10 cellular contexts compared by ENCODE assay signal in the genomic region with DNA sequence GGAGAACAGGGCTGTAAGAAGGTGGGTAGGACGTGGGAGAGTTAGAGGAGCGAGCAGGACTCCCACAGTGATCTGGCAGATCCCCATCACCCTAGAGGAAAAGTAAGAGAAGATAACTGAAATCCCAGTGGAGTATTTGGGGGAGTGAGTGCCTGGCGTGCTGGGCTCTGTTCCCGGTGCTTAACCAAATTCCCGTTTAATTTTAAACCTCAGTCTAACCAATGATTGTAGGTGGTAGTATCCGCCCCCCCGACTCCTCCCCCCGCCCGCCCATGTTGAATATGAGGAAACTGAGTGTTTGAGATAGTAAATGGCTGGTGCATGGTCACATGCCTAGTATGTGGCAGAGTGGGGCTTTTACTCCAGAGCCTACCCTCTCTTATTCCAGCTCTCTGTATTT. TPM values are rescaled to one million over a fixed set of nuclear protein-coding genes. Genes with fewer than 3 reads are reported as not detected.
DNase-seq lines count a peak whose midpoint lies in the region; ATAC-seq and TF ChIP-seq lines count a peak whose summit lies in the region.
"Had no signal": no experiment of that assay in that cellular context is flagged by ENCODE, and none has a peak within 500 bp of the region (broad histone marks: within the 10 kb centered on the region; RNA-seq: fewer than 3 reads in every experiment).

No MANE protein-coding gene starts in this region.

- no peaks in the 10 kb centered on the region for H3K27me3 Mint-ChIP-seq in chondrocyte (ENCODE audit: low read depth)
- peaks cover 6% of the 10 kb centered on the region for H3K27me3 Mint-ChIP-seq in nephron progenitor cell (ENCODE audit: low read depth, poor library complexity)

- no peak for ATAC-seq in HG03521 (IDR thresholded peaks at IDR 0.05; ENCODE audit: unreplicated experiment)

- H3K4me2 ChIP-seq in BLaER1 treated with 17β-estradiol and CSF1 and Interleukin-3, amounts not matched to agents 10 nM and 100 nM = peak overlapping the region; percentile 84 to 100 (median 99)
- H3K4me2 ChIP-seq in MM.1S (ENCODE audit: low read depth, low read length) = peak overlapping the region; percentile 100

- H3K4me3 ChIP-seq in BLaER1 treated with 17β-estradiol and CSF1 and Interleukin-3, amounts not matched to agents 10 nM and 100 nM = peak overlapping the region; percentile 58 to 79 (median 66)
- H3K4me3 ChIP-seq in MM.1S (ENCODE audit: low read length) = peak overlapping the region; percentile 84

- H3K9me2 ChIP-seq in MM.1S (replicated peaks; ENCODE audit: insufficient read depth, low read length) = no peaks in the 10 kb centered on the region

- peak overlapping the region; percentile 85 to 97 (median 92) for H3K9ac ChIP-seq in BLaER1 treated with 17β-estradiol and CSF1 and Interleukin-3, amounts not matched to agents 10 nM and 100 nM
- peak overlapping the region; percentile 96; the same call in 1 of the 2 replicates for H3K9ac ChIP-seq in MM.1S (ENCODE audit: low read length)

- H3K36me3 Mint-ChIP-seq in chondrocyte (ENCODE audit: low read depth) = peaks cover 3% of the 10 kb centered on the region
- H3K36me3 Mint-ChIP-seq in nephron progenitor cell (ENCODE audit: low read depth) = peaks cover 11% of the 10 kb centered on the region

- DNase-seq in MM.1S (no peak), chondrocyte (ENCODE audit: low spot score) (no peak), nephron progenitor cell (no peak), NCI-H128 (lab: John Stamatoyannopoulos, UW; ENCODE audit: unreplicated experiment) (no peak), EL (no peak), midbrain (lab: John Stamatoyannopoulos, UW) (no peak)
- DNase-seq: NCI-H1092 treated with DMSO at 0.1 percent for 48 hours; stimulated activated CD4-positive, alpha-beta T cell treated with anti-CD3 and anti-CD28 coated beads, Interleukin-2, amount 100 ng/mL, for 48 hours had no signal

- H3K27ac ChIP-seq in BLaER1 treated with 17β-estradiol and CSF1 and Interleukin-3, amounts not matched to agents 10 nM and 100 nM = peak overlapping the region in 10 of 11 experiments; percentile 90 to 98 (median 96); a peak in 18 of 22 replicates
- no peak overlapping the region for H3K27ac ChIP-seq in MM.1S (ENCODE audit: low read length)

- no peaks in the 10 kb centered on the region for H3K9me3 Mint-ChIP-seq in chondrocyte (ENCODE audit: low read depth)
- H3K9me3 Mint-ChIP-seq in nephron progenitor cell = no peaks in the 10 kb centered on the region

- H3K4me1 Mint-ChIP-seq in chondrocyte (ENCODE audit: low read depth) (peaks cover 63% of the 10 kb centered on the region), nephron progenitor cell (peaks cover 41% of the 10 kb centered on the region)

- peaks cover 0 to 27% (median 0%) of the 10 kb centered on the region in 11 experiments; a peak in 8 of 22 replicates for H4K20me1 ChIP-seq in BLaER1 treated with 17β-estradiol and CSF1 and Interleukin-3, amounts not matched to agents 10 nM and 100 nM
- H4K20me1 ChIP-seq in MM.1S (ENCODE audit: insufficient read depth, low read length) = no peaks in the 10 kb centered on the region

- H2AFZ ChIP-seq in MM.1S (ENCODE audit: low read length) = no peak overlapping the region

- peaks cover 9% of the 10 kb centered on the region for H3F3A ChIP-seq in MM.1S (ENCODE audit: insufficient read depth, low read length)

- H3K4me1 ChIP-seq in BLaER1 treated with 17β-estradiol and CSF1 and Interleukin-3, amounts not matched to agents 10 nM and 100 nM = peaks cover 43 to 67% (median 57%) of the 10 kb centered on the region in 10 experiments
- peaks cover 13% of the 10 kb centered on the region for H3K4me1 ChIP-seq in MM.1S (ENCODE audit: low read length)

- H3K4me3 Mint-ChIP-seq in chondrocyte (ENCODE audit: unreplicated experiment) (peak overlapping the region; percentile 90), nephron progenitor cell (peak overlapping the region; percentile 83)

- peak overlapping the region; percentile 81 for H3K27ac Mint-ChIP-seq in chondrocyte (ENCODE audit: unreplicated experiment)
- peak overlapping the region; percentile 77 for H3K27ac Mint-ChIP-seq in nephron progenitor cell

- H3K36me3 ChIP-seq in BLaER1 treated with 17β-estradiol and CSF1 and Interleukin-3, amounts not matched to agents 10 nM and 100 nM = peaks cover 34 to 50% (median 44%) of the 10 kb centered on the region in 11 experiments
- no peaks in the 10 kb centered on the region for H3K36me3 ChIP-seq in MM.1S (replicated peaks; ENCODE audit: insufficient read depth, low read length)

- H3K79me2 ChIP-seq in MM.1S (ENCODE audit: low read length) = peaks cover 46% of the 10 kb centered on the region

- no peaks in the 10 kb centered on the region for H3K27me3 ChIP-seq in BLaER1 treated with 17β-estradiol and CSF1 and Interleukin-3, amounts not matched to agents 10 nM and 100 nM
- H3K27me3 ChIP-seq in MM.1S (replicated peaks; ENCODE audit: insufficient read depth, low read length) = no peaks in the 10 kb centered on the region

- no peaks in the 10 kb centered on the region for H3K9me3 ChIP-seq in BLaER1 treated with 17β-estradiol and CSF1 and Interleukin-3, amounts not matched to agents 10 nM and 100 nM (replicated peaks in 1 of 11)
- no peaks in the 10 kb centered on the region for H3K9me3 ChIP-seq in MM.1S (replicated peaks; ENCODE audit: insufficient read depth, low read length)

- TF ChIP-seq CTCF in MM.1S (IDR thresholded peaks at IDR 0.05; ENCODE audit: low read length) = no peak
- no peak for TF ChIP-seq CTCF in chondrocyte (IDR thresholded peaks at IDR 0.05)
- no peak for TF ChIP-seq CTCF in nephron progenitor cell (IDR thresholded peaks at IDR 0.05)

RNA-seq across cellular contexts. Expression of a gene that starts 1.2 kb away (rescaled TPM):
- total RNA-seq in chondrocyte = 23.5 to 34.0 TPM (median 24.1 TPM) in 3 replicates

RNA-seq across cellular contexts. Expression of a gene that starts 3.1 kb away (rescaled TPM):
- 25.5 to 30.6 TPM (median 26.9 TPM) in 3 replicates for total RNA-seq in chondrocyte

RNA-seq across cellular contexts. Expression of a gene that starts 5.0 kb away (rescaled TPM):
- 0.92 TPM in 1 of 3 replicates, not detected in the others for total RNA-seq in chondrocyte

RNA-seq across cellular contexts. Expression of a gene that starts 50.4 kb away (rescaled TPM):
- total RNA-seq in chondrocyte = 601 to 638 TPM (median 611 TPM) in 3 replicates
